In genomic region chr3:15682766-15683165, GRCh38 we compare ENCODE assay signal across 14 cellular contexts.
DNase-seq lines count a peak whose midpoint lies in the region; TF ChIP-seq lines count a peak whose summit lies in the region.
"Had no signal": no experiment of that assay in that cellular context is flagged by ENCODE, and none has a peak within 500 bp of the region (broad histone marks: within the 10 kb centered on the region; RNA-seq: fewer than 3 reads in every experiment).

No MANE protein-coding gene starts in this region.

- no TSS peak for BruUV-seq in MCF 10A (replicated peaks; lab: Mats Ljungman, UMichigan)
- no TSS peak for BruUV-seq in mammary epithelial cell (replicated peaks; lab: Mats Ljungman, UMichigan)

- H3K4me1 Mint-ChIP-seq in MCF 10A (ENCODE audit: insufficient read depth, unreplicated experiment): no peaks in the 10 kb centered on the region
- H3K4me1 Mint-ChIP-seq: central memory CD8-positive, alpha-beta T cell had no signal

- no peak overlapping the region for H3K4me2 ChIP-seq in mammary epithelial cell (ENCODE audit: insufficient read depth, low read depth, low read length)

- intact Hi-C loops in MCF 10A (cut with micrococcal nuclease) (loop anchor here (2.0 to 5.0 kb wide), 2 partner anchors 52 to 115 kb away; partner anchors contain the start of gene ANKRD28), mammary epithelial cell (cut with micrococcal nuclease) (no loop called here), tibial artery (cut with DNase I; ENCODE audit: low total_unique reads) (no loop called here)

- CTCF ChIA-PET in MCF 10A (lab: Yijun Ruan, JAX): interaction anchor here (0.7 to 1.6 kb wide), 2 partner anchors 56 to 129 kb away, joined by 3 to 6 read pairs; no protein-coding TSS in a partner anchor
- CTCF ChIA-PET in mammary epithelial cell (lab: Charles Lee; ENCODE audit: low non-redundant PET): no interaction called here

- 36% methylated on average over 3 of the region's 3 CpGs for WGBS in mammary epithelial cell (ENCODE audit: low coverage, missing lambda C conversion rate)

- H4K20me1 ChIP-seq in mammary epithelial cell (ENCODE audit: insufficient read depth, low read length): no peaks in the 10 kb centered on the region

- POLR2A ChIA-PET in MCF 10A (lab: Yijun Ruan, JAX): interaction anchor here (0.7 to 1.5 kb wide), 5 partner anchors 10 to 119 kb away, joined by 3 to 4 read pairs (median 3); no protein-coding TSS in a partner anchor

- no peak for TF ChIP-seq CTCF in MCF 10A (IDR thresholded peaks at IDR 0.05; ENCODE audit: unreplicated experiment)
- no peak for TF ChIP-seq CTCF in mammary epithelial cell (conservative IDR thresholded peaks at IDR 0.05 in 1 of 2, IDR thresholded peaks at IDR 0.05 in 1 of 2; ENCODE audit: extremely low read depth in 1 of 2, insufficient read depth in 1 of 2, low read depth in 1 of 2, low read length in 2 of 2)
- TF ChIP-seq CTCF in tibial artery (IDR thresholded peaks at IDR 0.05): no peak

- no peaks in the 10 kb centered on the region for H3K9me3 ChIP-seq in mammary epithelial cell (replicated peaks; ENCODE audit: insufficient read depth, low read length)
- no peaks in the 10 kb centered on the region for H3K9me3 ChIP-seq in tibial artery
- H3K9me3 ChIP-seq: HAP-1, upper lobe of right lung had no signal

- peak; percentile 40 for DNase-seq in MCF 10A (ENCODE audit: unreplicated experiment)
- DNase-seq in mammary epithelial cell: no peak
- peak; percentile 48 for DNase-seq in SKM-1 treated with dmso at 0.1 percent for 144 hours (lab: John Stamatoyannopoulos, UW; ENCODE audit: unreplicated experiment)
- peak; percentile 64 for DNase-seq in inferior parietal cortex (ENCODE audit: extremely low spot score)
- no peak for DNase-seq in tibial artery
- no peak for DNase-seq in NCI-H2196 treated with DMSO at 0.1 percent for 48 hours (lab: John Stamatoyannopoulos, UW; ENCODE audit: unreplicated experiment)
- no peak for DNase-seq in activated CD4-positive, alpha-beta T cell treated with anti-CD3 and anti-CD28 coated beads, Interleukin-2, amount 50 U/mL, for 4 hours
- no peak for DNase-seq in activated CD4-positive, alpha-beta T cell treated with anti-CD3 and anti-CD28 coated beads for 48 hours
- DNase-seq: ACHN; activated CD8-positive, alpha-beta T cell treated with anti-CD3 and anti-CD28 coated beads for 36 hours; NCI-H187; upper lobe of right lung had no signal

- H3K27me3 Mint-ChIP-seq in MCF 10A (ENCODE audit: insufficient read depth, unreplicated experiment): no peaks in the 10 kb centered on the region
- H3K27me3 Mint-ChIP-seq: activated CD8-positive, alpha-beta T cell treated with anti-CD3 and anti-CD28 coated beads for 36 hours; central memory CD8-positive, alpha-beta T cell had no signal

- H3K4me3 ChIP-seq in mammary epithelial cell (replicated peaks in 1 of 3; ENCODE audit: insufficient read depth in 1 of 3, low read depth in 2 of 3, low read length in 3 of 3) (no peak overlapping the region), tibial artery (no peak overlapping the region)
- H3K4me3 ChIP-seq: HAP-1, upper lobe of right lung had no signal

- H3K9ac ChIP-seq in mammary epithelial cell (ENCODE audit: insufficient read depth, low read length): no peak overlapping the region

- H3K4me3 Mint-ChIP-seq in MCF 10A (ENCODE audit: unreplicated experiment): no peak overlapping the region
- H3K4me3 Mint-ChIP-seq: activated CD8-positive, alpha-beta T cell treated with anti-CD3 and anti-CD28 coated beads for 36 hours; central memory CD8-positive, alpha-beta T cell had no signal

- H3K9me3 Mint-ChIP-seq in MCF 10A (ENCODE audit: unreplicated experiment): no peaks in the 10 kb centered on the region
- H3K9me3 Mint-ChIP-seq: activated CD8-positive, alpha-beta T cell treated with anti-CD3 and anti-CD28 coated beads for 36 hours; central memory CD8-positive, alpha-beta T cell had no signal

- dilution Hi-C loops in mammary epithelial cell (cut with HindIII; ENCODE audit: low sequenced_read_pairs): no loop called here

- peaks cover 62% of the 10 kb centered on the region for H3K36me3 Mint-ChIP-seq in MCF 10A (ENCODE audit: insufficient read depth, unreplicated experiment)

- H3K27ac ChIP-seq in mammary epithelial cell (ENCODE audit: insufficient read depth, low read depth, low read length): no peak overlapping the region
- peak overlapping the region; percentile 9 to 42 for H3K27ac ChIP-seq in tibial artery
- H3K27ac ChIP-seq: upper lobe of right lung had no signal

- H3K27ac Mint-ChIP-seq in MCF 10A (ENCODE audit: low read depth, unreplicated experiment): peak overlapping the region; percentile 12
- H3K27ac Mint-ChIP-seq: activated CD8-positive, alpha-beta T cell treated with anti-CD3 and anti-CD28 coated beads for 36 hours had no signal

- in situ Hi-C loops in mammary epithelial cell (cut with MboI; ENCODE audit: low sequenced_read_pairs in 2 of 2): no loop called here

- no peaks in the 10 kb centered on the region for H3K79me2 ChIP-seq in mammary epithelial cell (ENCODE audit: insufficient read depth, low read length)

- no peaks in the 10 kb centered on the region for H3K4me1 ChIP-seq in mammary epithelial cell (ENCODE audit: insufficient read depth, low read length)
- peaks cover 0 to 24% (median 5%) of the 10 kb centered on the region in 4 donors for H3K4me1 ChIP-seq in tibial artery

- H3K36me3 ChIP-seq in mammary epithelial cell (ENCODE audit: insufficient read depth, low read length) (peaks cover 33% of the 10 kb centered on the region), tibial artery (peaks cover 21 to 56% (median 56%) of the 10 kb centered on the region in 3 donors)

- H2AFZ ChIP-seq in mammary epithelial cell (ENCODE audit: low read depth, low read length): no peak overlapping the region

- H3K27me3 ChIP-seq in mammary epithelial cell (ENCODE audit: insufficient read depth, low read length): no peaks in the 10 kb centered on the region
- no peaks in the 10 kb centered on the region for H3K27me3 ChIP-seq in tibial artery
- H3K27me3 ChIP-seq: upper lobe of right lung had no signal

Comparison
In these comparisons a context has a peak if more than half of its experiments do, and no peak if none do; other contexts are left out.
1. DNase-seq: peak in MCF 10A (single experiment), SKM-1 treated with dmso at 0.1 percent for 144 hours (single experiment) and inferior parietal cortex (single experiment); none in mammary epithelial cell (single experiment), tibial artery (0 of 2), NCI-H2196 treated with DMSO at 0.1 percent for 48 hours (single experiment), activated CD4-positive, alpha-beta T cell treated with anti-CD3 and anti-CD28 coated beads, Interleukin-2, amount 50 U/mL, for 4 hours (0 of 2) and activated CD4-positive, alpha-beta T cell treated with anti-CD3 and anti-CD28 coated beads for 48 hours (single experiment).